In genomic region chr2:8544786-8545631, GRCh38 we compare ENCODE assay signal across 8 cellular contexts.
DNase-seq lines count a peak whose midpoint lies in the region; ATAC-seq and TF ChIP-seq lines count a peak whose summit lies in the region.

No MANE protein-coding gene starts in this region.

- peaks cover 5% of the 10 kb centered on the region for H3K27me3 ChIP-seq in adipocyte (replicated peaks; ENCODE audit: control insufficient read depth, insufficient read depth, low read length)
- no peaks in the 10 kb centered on the region for H3K27me3 ChIP-seq in kidney epithelial cell (ENCODE audit: control insufficient read depth, insufficient read depth, low read length)

- H3K4me3 ChIP-seq in adipocyte (ENCODE audit: low read length) (no peak overlapping the region), kidney epithelial cell (ENCODE audit: low read depth, low read length) (no peak overlapping the region)

- peaks cover 28% of the 10 kb centered on the region for H3K4me1 ChIP-seq in adipocyte (ENCODE audit: control insufficient read depth, insufficient read depth, low read length)

- H3K36me3 Mint-ChIP-seq in T-helper 1 cell treated with Interleukin-12 subunit alpha and Interleukin-12 subunit beta and Interleukin-4 antibody, amounts not matched to agents 30 μg/mL and 1 μg/mL, for 36 hours (ENCODE audit: low read depth) = peaks cover 3% of the 10 kb centered on the region

- H3K36me3 ChIP-seq in adipocyte (ENCODE audit: control insufficient read depth, insufficient read depth, low read length, severe bottlenecking) (no peaks in the 10 kb centered on the region), kidney epithelial cell (ENCODE audit: control insufficient read depth, insufficient read depth, low read length) (no peaks in the 10 kb centered on the region)

- peak; percentile 76 for TF ChIP-seq CTCF in kidney epithelial cell (IDR thresholded peaks at IDR 0.05; ENCODE audit: insufficient read depth, low read length, poor library complexity, severe bottlenecking)

- no peaks in the 10 kb centered on the region for H3K9me3 Mint-ChIP-seq in T-helper 1 cell treated with Interleukin-12 subunit alpha and Interleukin-12 subunit beta and Interleukin-4 antibody, amounts not matched to agents 30 μg/mL and 1 μg/mL, for 36 hours

- DNase-seq in EL (peak; percentile 85), HUDEP-2 (lab: John Stamatoyannopoulos, UW; ENCODE audit: unreplicated experiment in 76 of 76) (peak in 75 of 76 experiments; percentile 29 to 93 (median 84)), adipocyte (ENCODE audit: low read depth) (peak; percentile 63), kidney epithelial cell (ENCODE audit: low read depth) (peak; percentile 58), HuH-7 (ENCODE audit: low spot score) (no peak)
- peak; percentile 67 to 78 (median 68) for DNase-seq in stimulated activated CD4-positive, alpha-beta T cell treated with anti-CD3 and anti-CD28 coated beads, TNF-alpha, amount 100 ng/mL, for 1 hour (ENCODE audit: low read depth in 3 of 3, low spot score in 1 of 3)

- ATAC-seq in GM21526 (IDR thresholded peaks at IDR 0.05; ENCODE audit: low FRiP score, unreplicated experiment) = peak; percentile 50

- no peak overlapping the region for H3K9ac ChIP-seq in adipocyte (ENCODE audit: low read length)

- no peaks in the 10 kb centered on the region for H3K9me3 ChIP-seq in adipocyte (ENCODE audit: control insufficient read depth, low read length)

- H3K4me3 Mint-ChIP-seq in T-helper 1 cell treated with Interleukin-12 subunit alpha and Interleukin-12 subunit beta and Interleukin-4 antibody, amounts not matched to agents 30 μg/mL and 1 μg/mL, for 36 hours = peak overlapping the region; percentile 47

- no peaks in the 10 kb centered on the region for H3K27me3 Mint-ChIP-seq in T-helper 1 cell treated with Interleukin-12 subunit alpha and Interleukin-12 subunit beta and Interleukin-4 antibody, amounts not matched to agents 30 μg/mL and 1 μg/mL, for 36 hours (ENCODE audit: low read depth)

- peaks cover 71% of the 10 kb centered on the region for H3K4me1 Mint-ChIP-seq in T-helper 1 cell treated with Interleukin-12 subunit alpha and Interleukin-12 subunit beta and Interleukin-4 antibody, amounts not matched to agents 30 μg/mL and 1 μg/mL, for 36 hours (ENCODE audit: low read depth)

- H3K27ac Mint-ChIP-seq in T-helper 1 cell treated with Interleukin-12 subunit alpha and Interleukin-12 subunit beta and Interleukin-4 antibody, amounts not matched to agents 30 μg/mL and 1 μg/mL, for 36 hours = peak overlapping the region; percentile 98
